ENCODE assay signal across 8 cellular contexts in genomic region chr10:120456626-120457430, GRCh38. TPM values are rescaled to one million over a fixed set of nuclear protein-coding genes. Genes with fewer than 3 reads are reported as not detected.
DNase-seq lines count a peak whose midpoint lies in the region; ATAC-seq and TF ChIP-seq lines count a peak whose summit lies in the region.

Gene PLPP4, plus strand, starts transcription at chr10:120457227. Its CDS starts 79 bp downstream, at chr10:120457306.

- no peaks in the 10 kb centered on the region for H3K9me3 Mint-ChIP-seq in stimulated activated memory B cell treated with anti-CD40 and anti-IgM and Interleukin-4, amounts not matched to agents 10 μg/mL and 1 μg/mL and 100 μg/mL, for 72 hours

- H3K4me2 ChIP-seq in Loucy (ENCODE audit: low read depth, low read length, poor library complexity, severe bottlenecking), result peak within 1 kb of the TSS; percentile 91

- H3K4me3 Mint-ChIP-seq in stimulated activated memory B cell treated with anti-CD40 and anti-IgM and Interleukin-4, amounts not matched to agents 10 μg/mL and 1 μg/mL and 100 μg/mL, for 72 hours, result peak within 1 kb of the TSS; percentile 70

- POLR2A ChIA-PET in GM10248 (lab: Yijun Ruan, JAX), result no interaction called here

- no peak within 1 kb of the TSS for H3K27ac Mint-ChIP-seq in stimulated activated memory B cell treated with anti-CD40 and anti-IgM and Interleukin-4, amounts not matched to agents 10 μg/mL and 1 μg/mL and 100 μg/mL, for 72 hours

- in situ Hi-C loops in T47D (cut with HindIII; ENCODE audit: low pct_unique_long_range_greater_than_20kb, low sequenced_read_pairs), result no loop called here

- peak; percentile 26 for DNase-seq in GM10248 (ENCODE audit: extremely low spot score)
- peak; percentile 28 to 33 for DNase-seq in T47D (ENCODE audit: low read depth in 1 of 2, low spot score in 1 of 2)
- DNase-seq in kidney epithelial cell (ENCODE audit: low read depth), result no peak
- DNase-seq in activated effector memory CD4-positive, alpha-beta T cell treated with Interleukin-2 at 50 U/mL for 16 hours, result no peak
- DNase-seq in NCI-H2107 treated with DMSO at 0.1 percent for 48 hours (lab: John Stamatoyannopoulos, UW; ENCODE audit: unreplicated experiment), result no peak

- H4K20me1 ChIP-seq in Loucy (ENCODE audit: insufficient read depth, low read length, poor library complexity, severe bottlenecking), result no peaks in the 10 kb centered on the region

- CTCF ChIA-PET in GM10248 (lab: Yijun Ruan, JAX), result no interaction called here

- peak within 1 kb of the TSS; percentile 94 for H2AFZ ChIP-seq in Loucy (ENCODE audit: low read length)

- H3K9me2 ChIP-seq in Loucy (replicated peaks; ENCODE audit: low read depth, low read length), result no peaks in the 10 kb centered on the region

- no peaks in the 10 kb centered on the region for H3K79me2 ChIP-seq in Loucy (ENCODE audit: insufficient read depth, low read length)

- H3K4me3 ChIP-seq in Loucy (ENCODE audit: low read length, poor library complexity, severe bottlenecking) (peak within 1 kb of the TSS; percentile 76), kidney epithelial cell (ENCODE audit: low read depth, low read length) (peak within 1 kb of the TSS; percentile 76)

- TF ChIP-seq CTCF in GM10248 (IDR thresholded peaks at IDR 0.05; ENCODE audit: control extremely low read depth, extremely low read depth, low read depth, missing control alignments) (no peak), Loucy (conservative IDR thresholded peaks at IDR 0.05; ENCODE audit: low read length) (no peak), kidney epithelial cell (IDR thresholded peaks at IDR 0.05; ENCODE audit: insufficient read depth, low read length, poor library complexity, severe bottlenecking) (no peak)

- no peaks in the 10 kb centered on the region for H3K9me3 ChIP-seq in Loucy (ENCODE audit: insufficient read depth, low read depth, low read length)

- H3K36me3 Mint-ChIP-seq in stimulated activated memory B cell treated with anti-CD40 and anti-IgM and Interleukin-4, amounts not matched to agents 10 μg/mL and 1 μg/mL and 100 μg/mL, for 72 hours, result no peaks in the 10 kb centered on the region

- H3F3A ChIP-seq in Loucy (ENCODE audit: low read depth), result no peaks in the 10 kb centered on the region

- H3K4me1 ChIP-seq in Loucy (ENCODE audit: insufficient read depth, low read length, poor library complexity, severe bottlenecking), result peaks cover 18% of the 10 kb centered on the region

- no peak for ATAC-seq in stimulated activated memory B cell treated with anti-CD40 and anti-IgM and Interleukin-4, amounts not matched to agents 10 μg/mL and 1 μg/mL and 100 μg/mL, for 72 hours
- no peak for ATAC-seq in HG03175 (IDR thresholded peaks at IDR 0.05; ENCODE audit: unreplicated experiment)

- H3K4me1 Mint-ChIP-seq in stimulated activated memory B cell treated with anti-CD40 and anti-IgM and Interleukin-4, amounts not matched to agents 10 μg/mL and 1 μg/mL and 100 μg/mL, for 72 hours, result peaks cover 12% of the 10 kb centered on the region

- H3K27me3 Mint-ChIP-seq in stimulated activated memory B cell treated with anti-CD40 and anti-IgM and Interleukin-4, amounts not matched to agents 10 μg/mL and 1 μg/mL and 100 μg/mL, for 72 hours, result peaks cover 42% of the 10 kb centered on the region

- H3K27me3 ChIP-seq in Loucy (ENCODE audit: insufficient read depth, low read length, poor library complexity, severe bottlenecking) (no peaks in the 10 kb centered on the region), kidney epithelial cell (ENCODE audit: control insufficient read depth, insufficient read depth, low read length) (no peaks in the 10 kb centered on the region)

- no peaks in the 10 kb centered on the region for H3K36me3 ChIP-seq in Loucy (ENCODE audit: insufficient read depth, low read length)
- H3K36me3 ChIP-seq in kidney epithelial cell (ENCODE audit: control insufficient read depth, insufficient read depth, low read length), result no peaks in the 10 kb centered on the region

- peak within 1 kb of the TSS; percentile 65 for H3K9ac ChIP-seq in Loucy (ENCODE audit: low read depth, low read length, poor library complexity, severe bottlenecking)

RNA-seq across cellular contexts. Expression of gene PLPP4, which starts in this region (rescaled TPM):
- total RNA-seq in kidney epithelial cell, result 5.3 and 9.4 TPM in 2 replicates

Comparison
In these comparisons a context has a peak if more than half of its experiments do, and no peak if none do; other contexts are left out.
1. DNase-seq: peak in GM10248 (single experiment) and T47D (2 of 2); none in kidney epithelial cell (single experiment), activated effector memory CD4-positive, alpha-beta T cell treated with Interleukin-2 at 50 U/mL for 16 hours (single experiment) and NCI-H2107 treated with DMSO at 0.1 percent for 48 hours (single experiment).